In genomic region chr6:79430913-79431312, GRCh38 we compare ENCODE assay signal across 27 cellular contexts.
"Had no signal": no experiment of that assay in that cellular context is flagged by ENCODE, and none has a peak within 500 bp of the region (broad histone marks: within the 10 kb centered on the region; RNA-seq: fewer than 3 reads in every experiment).

No MANE protein-coding gene starts in this region.

- H3K9me3 ChIP-seq: colonic mucosa, gastroesophageal sphincter, left lung, lower lobe of right lung, right lobe of liver, testis, transverse colon had no signal

- DNase-seq: activated CD4-positive, alpha-beta memory T cell treated with anti-CD3 and anti-CD28 coated beads, Interleukin-2, amount 10 ng/mL, durations not matched to agents 7 days and 5 days; activated CD4-positive, alpha-beta T cell treated with anti-CD3 and anti-CD28 coated beads for 1 hour; activated CD4-positive, alpha-beta T cell treated with anti-CD3 and anti-CD28 coated beads, Interleukin-2, amount 10 ng/mL, durations not matched to agents 7 days and 5 days; activated CD8-positive, alpha-beta memory T cell treated with anti-CD3 and anti-CD28 coated beads, Interleukin-2, amount 50 U/mL, for 48 hours; activated gamma-delta T cell treated with Interleukin-2 at 50 U/mL for 16 hours; activated T-cell treated with anti-CD3 and anti-CD28 coated beads, Interleukin-2, amount 50 U/mL, for 4 hours; colonic mucosa; effector memory CD8-positive, alpha-beta T cell; left lung; lower lobe of right lung; mesenchymal stem cell; natural killer cell; right lobe of liver; stimulated activated CD4-positive, alpha-beta T cell treated with anti-CD3 and anti-CD28 coated beads, Interleukin-12 subunit alpha, Interleukin-12 subunit beta, amount 100 ng/mL, for 4 hours; stimulated activated CD4-positive, alpha-beta T cell treated with anti-CD3 and anti-CD28 coated beads, Interleukin-4, amount 100 ng/mL, for 1 hour; stimulated activated naive CD8-positive, alpha-beta T cell treated with anti-CD3 and anti-CD28 coated beads, Interleukin-15, Interleukin-2, amounts not matched to agents 100 U/mL and 50 U/mL, for 24 hours; testis; transverse colon had no signal

- H3K4me2 ChIP-seq: hepatocyte had no signal

- H3K4me3 Mint-ChIP-seq: activated CD4-positive, alpha-beta memory T cell treated with anti-CD3 and anti-CD28 coated beads, Interleukin-2, amount 10 ng/mL, durations not matched to agents 7 days and 5 days; activated CD4-positive, alpha-beta T cell treated with anti-CD3 and anti-CD28 coated beads, Interleukin-2, amount 10 ng/mL, durations not matched to agents 7 days and 5 days; activated naive CD4-positive, alpha-beta T cell treated with anti-CD3 and anti-CD28 coated beads, Interleukin-2, amount 50 U/mL, for 24 hours; activated T-cell treated with anti-CD3 and anti-CD28 coated beads, Interleukin-2, amount 50 U/mL, for 4 hours; activated T-helper 17 cell treated with anti-CD3 and anti-CD28 coated beads, Interleukin-2, amount 50 U/mL, for 72 hours; central memory CD8-positive, alpha-beta T cell; effector memory CD8-positive, alpha-beta T cell; natural killer cell had no signal

- H3K27me3 Mint-ChIP-seq: activated CD4-positive, alpha-beta T cell treated with anti-CD3 and anti-CD28 coated beads, Interleukin-2, amount 10 ng/mL, durations not matched to agents 7 days and 5 days; activated naive CD4-positive, alpha-beta T cell treated with anti-CD3 and anti-CD28 coated beads, Interleukin-2, amount 50 U/mL, for 24 hours; central memory CD8-positive, alpha-beta T cell had no signal

- H3K9me3 Mint-ChIP-seq: activated CD4-positive, alpha-beta memory T cell treated with anti-CD3 and anti-CD28 coated beads, Interleukin-2, amount 10 ng/mL, durations not matched to agents 7 days and 5 days; activated CD4-positive, alpha-beta T cell treated with anti-CD3 and anti-CD28 coated beads, Interleukin-2, amount 10 ng/mL, durations not matched to agents 7 days and 5 days; activated naive CD4-positive, alpha-beta T cell treated with anti-CD3 and anti-CD28 coated beads, Interleukin-2, amount 50 U/mL, for 24 hours; activated T-cell treated with anti-CD3 and anti-CD28 coated beads, Interleukin-2, amount 50 U/mL, for 4 hours; activated T-helper 17 cell treated with anti-CD3 and anti-CD28 coated beads, Interleukin-2, amount 50 U/mL, for 72 hours; central memory CD8-positive, alpha-beta T cell; effector memory CD8-positive, alpha-beta T cell; natural killer cell had no signal

- FAIRE-seq: bronchial epithelial cell, endothelial cell of umbilical vein, urothelium cell line had no signal

- H3K4me3 ChIP-seq: colonic mucosa, gastroesophageal sphincter, hepatocyte, left lung, lower lobe of right lung, right lobe of liver, testis, transverse colon had no signal

- H3K27ac Mint-ChIP-seq: activated CD4-positive, alpha-beta memory T cell treated with anti-CD3 and anti-CD28 coated beads, Interleukin-2, amount 10 ng/mL, durations not matched to agents 7 days and 5 days; activated CD4-positive, alpha-beta T cell treated with anti-CD3 and anti-CD28 coated beads, Interleukin-2, amount 10 ng/mL, durations not matched to agents 7 days and 5 days; activated naive CD4-positive, alpha-beta T cell treated with anti-CD3 and anti-CD28 coated beads, Interleukin-2, amount 50 U/mL, for 24 hours; activated T-helper 17 cell treated with anti-CD3 and anti-CD28 coated beads, Interleukin-2, amount 50 U/mL, for 72 hours; effector memory CD8-positive, alpha-beta T cell; natural killer cell had no signal

- ATAC-seq: activated T-cell treated with anti-CD3 and anti-CD28 coated beads, Interleukin-2, amount 50 U/mL, for 4 hours; activated T-helper 17 cell treated with anti-CD3 and anti-CD28 coated beads, Interleukin-2, amount 50 U/mL, for 72 hours; effector memory CD8-positive, alpha-beta T cell; gastroesophageal sphincter; left lung; lower lobe of right lung; natural killer cell; right lobe of liver; stimulated activated naive CD8-positive, alpha-beta T cell treated with anti-CD3 and anti-CD28 coated beads, Interleukin-15, Interleukin-2, amounts not matched to agents 100 U/mL and 50 U/mL, for 24 hours had no signal

- H2AFZ ChIP-seq: hepatocyte had no signal

- H3K4me1 ChIP-seq: colonic mucosa, left lung, lower lobe of right lung, right lobe of liver, testis, transverse colon had no signal

- H3K36me3 Mint-ChIP-seq: activated naive CD4-positive, alpha-beta T cell treated with anti-CD3 and anti-CD28 coated beads, Interleukin-2, amount 50 U/mL, for 24 hours; natural killer cell had no signal

- H3K79me2 ChIP-seq: hepatocyte had no signal

- H3K27ac ChIP-seq: colonic mucosa, gastroesophageal sphincter, hepatocyte, left lung, lower lobe of right lung, right lobe of liver, testis, transverse colon, WERI-Rb-1 had no signal

- H3K27me3 ChIP-seq: colonic mucosa, gastroesophageal sphincter, hepatocyte, left lung, right lobe of liver, testis, transverse colon had no signal

- H3K4me1 Mint-ChIP-seq: activated CD4-positive, alpha-beta memory T cell treated with anti-CD3 and anti-CD28 coated beads, Interleukin-2, amount 10 ng/mL, durations not matched to agents 7 days and 5 days; activated CD4-positive, alpha-beta T cell treated with anti-CD3 and anti-CD28 coated beads, Interleukin-2, amount 10 ng/mL, durations not matched to agents 7 days and 5 days; activated naive CD4-positive, alpha-beta T cell treated with anti-CD3 and anti-CD28 coated beads, Interleukin-2, amount 50 U/mL, for 24 hours; activated T-helper 17 cell treated with anti-CD3 and anti-CD28 coated beads, Interleukin-2, amount 50 U/mL, for 72 hours; central memory CD8-positive, alpha-beta T cell; natural killer cell had no signal

- H3K36me3 ChIP-seq: colonic mucosa, gastroesophageal sphincter, left lung, lower lobe of right lung, right lobe of liver, transverse colon, WERI-Rb-1 had no signal
